8 cellular contexts compared by ENCODE assay signal in the genomic region with DNA sequence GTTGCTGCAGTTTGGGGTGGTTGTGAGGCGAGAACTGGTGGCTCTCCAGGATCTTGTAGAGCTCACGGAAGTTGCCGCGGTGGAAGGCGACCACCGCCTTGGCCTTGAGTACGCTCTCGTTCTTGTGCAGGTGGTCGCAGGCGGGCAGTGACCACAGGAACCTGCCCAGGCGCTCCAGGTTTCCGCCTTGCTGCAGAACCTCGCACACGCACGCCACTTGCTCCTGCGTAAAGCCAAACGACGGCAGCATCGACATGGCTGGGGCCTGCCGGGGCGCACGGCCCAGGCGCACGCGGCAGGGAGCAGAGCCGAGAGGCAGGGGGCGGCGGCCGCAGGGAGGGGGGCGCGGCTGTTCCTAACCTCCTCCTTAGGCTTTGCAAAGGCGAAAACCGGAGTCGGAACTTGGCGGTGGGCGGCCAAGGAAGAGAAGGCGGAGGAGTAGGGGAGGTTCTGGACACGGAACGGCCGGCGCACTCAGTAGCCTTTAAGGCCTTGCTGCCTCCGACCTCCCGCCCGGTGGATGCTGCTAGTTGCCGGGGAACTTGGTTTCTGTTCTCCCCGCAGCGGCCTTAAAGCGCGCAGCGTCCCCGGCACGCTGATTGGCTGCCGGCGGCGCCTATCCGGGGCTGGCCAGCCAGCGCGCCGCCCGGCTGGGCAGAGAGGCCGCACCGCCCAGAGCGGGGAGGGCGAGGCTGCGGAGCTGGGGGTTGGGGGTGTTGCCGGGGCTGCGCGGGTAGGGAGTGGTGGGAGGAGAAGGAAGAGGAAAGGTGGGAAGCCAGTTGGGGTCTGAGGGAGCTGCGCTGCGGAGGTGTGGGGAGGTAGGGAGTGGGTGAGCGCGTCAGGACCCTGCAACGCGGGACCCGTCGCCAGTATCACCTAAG. TPM values are rescaled to one million over a fixed set of nuclear protein-coding genes. Genes with fewer than 3 reads are reported as not detected.
DNase-seq lines count a peak whose midpoint lies in the region; ATAC-seq and TF ChIP-seq lines count a peak whose summit lies in the region.

Gene SIX1, minus strand, starts transcription at position 544 of the 881 bp plus-strand sequence. Its CDS starts 288 bp downstream, at position 256.

- H3K27me3 Mint-ChIP-seq in activated naive CD4-positive, alpha-beta T cell treated with anti-CD3 and anti-CD28 coated beads for 36 hours (ENCODE audit: low read depth): peaks cover 86% of the 10 kb centered on the region
- peaks cover 68% of the 10 kb centered on the region for H3K27me3 Mint-ChIP-seq in activated T-helper 17 cell treated with anti-CD3 and anti-CD28 coated beads, Interleukin-2, amount 50 U/mL, for 72 hours
- no peaks in the 10 kb centered on the region for H3K27me3 Mint-ChIP-seq in osteocyte (ENCODE audit: unreplicated experiment)

- no peak within 1 kb of the TSS for H3K27ac Mint-ChIP-seq in activated naive CD4-positive, alpha-beta T cell treated with anti-CD3 and anti-CD28 coated beads for 36 hours
- no peak within 1 kb of the TSS for H3K27ac Mint-ChIP-seq in activated T-helper 17 cell treated with anti-CD3 and anti-CD28 coated beads, Interleukin-2, amount 50 U/mL, for 72 hours
- H3K27ac Mint-ChIP-seq in osteocyte (ENCODE audit: unreplicated experiment): peak within 1 kb of the TSS; percentile 99

- peaks cover 54% of the 10 kb centered on the region for H3K4me1 Mint-ChIP-seq in activated naive CD4-positive, alpha-beta T cell treated with anti-CD3 and anti-CD28 coated beads for 36 hours (ENCODE audit: low read depth)
- peaks cover 13% of the 10 kb centered on the region for H3K4me1 Mint-ChIP-seq in activated T-helper 17 cell treated with anti-CD3 and anti-CD28 coated beads, Interleukin-2, amount 50 U/mL, for 72 hours
- H3K4me1 Mint-ChIP-seq in osteocyte (ENCODE audit: unreplicated experiment): peaks cover 39% of the 10 kb centered on the region

- no peak for DNase-seq in activated naive CD4-positive, alpha-beta T cell treated with anti-CD3 and anti-CD28 coated beads for 36 hours
- no peak for DNase-seq in activated naive CD4-positive, alpha-beta T cell (lab: John Stamatoyannopoulos, UW)
- DNase-seq in NCI-H345 (lab: John Stamatoyannopoulos, UW) (peak; percentile 92), glomerular visceral epithelial cell (ENCODE audit: extremely low spot score) (peak; percentile 91), osteocyte (ENCODE audit: extremely low spot score, unreplicated experiment) (peak; percentile 98)

- intact Hi-C loops in activated naive CD4-positive, alpha-beta T cell treated with anti-CD3 and anti-CD28 coated beads for 36 hours (cut with micrococcal nuclease): no loop called here

- no peak for TF ChIP-seq CTCF in osteocyte (IDR thresholded peaks at IDR 0.05)

- CTCF ChIA-PET in activated naive CD4-positive, alpha-beta T cell treated with anti-CD3 and anti-CD28 coated beads for 36 hours (lab: Charles Lee): interaction anchor here (0.9 kb wide), 2 partner anchors 136 to 299 kb away, joined by 3 read pairs; no protein-coding TSS in a partner anchor

- ATAC-seq in HG03095 (IDR thresholded peaks at IDR 0.05; ENCODE audit: unreplicated experiment) (peak; percentile 61), HG03565 (IDR thresholded peaks at IDR 0.05; ENCODE audit: unreplicated experiment) (no peak)
- ATAC-seq in activated T-helper 17 cell treated with anti-CD3 and anti-CD28 coated beads, Interleukin-2, amount 50 U/mL, for 72 hours (replicated peaks): peak; percentile 65

- no peaks in the 10 kb centered on the region for H3K36me3 Mint-ChIP-seq in activated naive CD4-positive, alpha-beta T cell treated with anti-CD3 and anti-CD28 coated beads for 36 hours (ENCODE audit: low read depth)
- H3K36me3 Mint-ChIP-seq in activated T-helper 17 cell treated with anti-CD3 and anti-CD28 coated beads, Interleukin-2, amount 50 U/mL, for 72 hours (ENCODE audit: low read depth): no peaks in the 10 kb centered on the region
- H3K36me3 Mint-ChIP-seq in osteocyte (ENCODE audit: unreplicated experiment): peaks cover 43% of the 10 kb centered on the region

- H3K9me3 Mint-ChIP-seq in activated naive CD4-positive, alpha-beta T cell treated with anti-CD3 and anti-CD28 coated beads for 36 hours: no peaks in the 10 kb centered on the region
- H3K9me3 Mint-ChIP-seq in activated T-helper 17 cell treated with anti-CD3 and anti-CD28 coated beads, Interleukin-2, amount 50 U/mL, for 72 hours: no peaks in the 10 kb centered on the region
- no peaks in the 10 kb centered on the region for H3K9me3 Mint-ChIP-seq in osteocyte (ENCODE audit: unreplicated experiment)

- peak within 1 kb of the TSS; percentile 48 for H3K4me3 Mint-ChIP-seq in activated naive CD4-positive, alpha-beta T cell treated with anti-CD3 and anti-CD28 coated beads for 36 hours
- H3K4me3 Mint-ChIP-seq in activated T-helper 17 cell treated with anti-CD3 and anti-CD28 coated beads, Interleukin-2, amount 50 U/mL, for 72 hours: peak within 1 kb of the TSS; percentile 52
- peak within 1 kb of the TSS; percentile 99 for H3K4me3 Mint-ChIP-seq in osteocyte (ENCODE audit: unreplicated experiment)

RNA-seq across cellular contexts. Expression of gene SIX1, which starts in this region (rescaled TPM):
- total RNA-seq in activated naive CD4-positive, alpha-beta T cell treated with anti-CD3 and anti-CD28 coated beads for 36 hours: not detected
- not detected for total RNA-seq in activated T-helper 17 cell treated with anti-CD3 and anti-CD28 coated beads, Interleukin-2, amount 50 U/mL, for 72 hours
- 339 and 340 TPM in 2 replicates for total RNA-seq in osteocyte

Comparison
In these comparisons a context has a peak if more than half of its experiments do, and no peak if none do; other contexts are left out.
1. RNA of gene SIX1 (total RNA-seq): 339 to 340 TPM in osteocyte; not detected in activated naive CD4-positive, alpha-beta T cell treated with anti-CD3 and anti-CD28 coated beads for 36 hours and not detected in activated T-helper 17 cell treated with anti-CD3 and anti-CD28 coated beads, Interleukin-2, amount 50 U/mL, for 72 hours; every median in the first group is over 100 times any median in the second.
2. Peak in ATAC-seq in activated T-helper 17 cell treated with anti-CD3 and anti-CD28 coated beads, Interleukin-2, amount 50 U/mL, for 72 hours; RNA of the gene not detected or under 1 TPM.
3. DNase-seq: peak in NCI-H345 (single experiment), glomerular visceral epithelial cell (single experiment) and osteocyte (single experiment); none in activated naive CD4-positive, alpha-beta T cell treated with anti-CD3 and anti-CD28 coated beads for 36 hours (single experiment) and activated naive CD4-positive, alpha-beta T cell (0 of 4).
4. H3K4me3 Mint-ChIP-seq: peak in every context shown above with its lines; median percentile 99 in osteocyte; 52 in activated T-helper 17 cell treated with anti-CD3 and anti-CD28 coated beads, Interleukin-2, amount 50 U/mL, for 72 hours; 48 in activated naive CD4-positive, alpha-beta T cell treated with anti-CD3 and anti-CD28 coated beads for 36 hours.